ENCODE assay signal across 1 cellular context in genomic region chr3:195247863-195248189, GRCh38.
TF ChIP-seq lines count a peak whose summit lies in the region.

No MANE protein-coding gene starts in this region.

TF ChIP-seq in H1, 55 proteins besides CTCF, POLR2A, EP300 and RAD21:
- TF ChIP-seq ATF3 (IDR thresholded peaks at IDR 0.05; ENCODE audit: insufficient read depth, low read depth, low read length) (no peak), SP4 (IDR thresholded peaks at IDR 0.05; ENCODE audit: low read length) (no peak), CHD2 (IDR thresholded peaks at IDR 0.05; ENCODE audit: low read length) (peak; percentile 56; the same call in 1 of the 2 replicates)
